Comparison of ENCODE assay signal across 1 cellular context in the genomic region with DNA sequence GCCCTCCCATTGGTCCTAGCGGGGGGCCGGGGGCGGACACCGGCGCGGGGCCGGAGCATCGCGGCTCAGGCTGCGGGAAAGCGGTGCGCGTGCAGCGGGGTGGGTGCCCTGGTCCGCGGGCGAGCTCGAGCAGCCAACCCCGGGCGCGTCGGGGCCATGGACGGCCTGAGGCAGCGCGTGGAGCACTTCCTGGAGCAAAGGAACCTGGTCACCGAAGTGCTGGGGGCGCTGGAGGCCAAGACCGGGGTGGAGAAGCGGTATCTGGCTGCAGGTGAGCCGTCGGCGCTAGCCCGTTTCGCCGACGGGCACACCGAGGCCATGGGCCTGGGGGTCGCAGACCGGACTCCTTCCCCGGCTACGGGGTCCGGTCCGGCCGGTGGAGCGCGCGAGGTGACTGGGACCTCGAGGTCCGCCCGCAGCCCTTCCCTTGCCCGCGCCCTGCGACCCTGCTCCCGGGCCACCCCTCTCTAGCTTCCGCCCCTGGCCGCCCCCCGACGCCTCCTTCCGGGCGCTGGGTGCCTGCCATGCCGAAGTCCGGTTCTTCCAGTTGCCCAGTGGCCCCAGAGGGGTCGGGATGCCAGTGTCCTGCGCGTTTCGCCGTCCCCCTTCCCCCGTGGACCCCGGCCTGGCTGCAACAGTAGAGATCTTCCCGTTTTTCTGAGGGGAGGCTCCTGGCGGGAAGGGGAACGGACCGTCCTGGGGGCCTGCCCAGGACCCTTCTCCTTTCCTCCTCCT.
TF ChIP-seq lines count a peak whose summit lies in the region.

REEP6 (plus strand) TSS at position 68 of the 735 bp plus-strand sequence; CDS start at position 157, 89 bp downstream.

TF ChIP-seq in K562, 482 proteins besides CTCF, POLR2A, EP300 and RAD21 (continued from another document and continues in another):
- peak; percentile 70 for TF ChIP-seq RBM25 (IDR thresholded peaks at IDR 0.05; ENCODE audit: low read depth, low read length, severe bottlenecking)
- no peak for TF ChIP-seq BRD9 (IDR thresholded peaks at IDR 0.05; ENCODE audit: low read depth, partially characterized antibody)
- no peak for TF ChIP-seq CBFA2T2 (conservative IDR thresholded peaks at IDR 0.05)
- no peak for TF ChIP-seq BMI1 (IDR thresholded peaks at IDR 0.05; ENCODE audit: low read length)
- no peak for TF ChIP-seq SMAD2 (IDR thresholded peaks at IDR 0.05; ENCODE audit: low read depth, low read length)
- TF ChIP-seq PREB (CRISPR knock-in tag; IDR thresholded peaks at IDR 0.05): no peak
- TF ChIP-seq TAF1 (IDR thresholded peaks at IDR 0.05; ENCODE audit: control insufficient read depth, extremely low read depth, insufficient read depth, low read length, severe bottlenecking): peak; percentile 86
- TF ChIP-seq ZNF695 (CRISPR knock-in tag; IDR thresholded peaks at IDR 0.05): no peak
- TF ChIP-seq ZNF318 (IDR thresholded peaks at IDR 0.05; ENCODE audit: borderline replicate concordance in 1 of 2, low read depth in 1 of 2): no peak
- no peak for TF ChIP-seq OTX1 (CRISPR knock-in tag; IDR thresholded peaks at IDR 0.05)
- 0 out of 2 replicates have a peak, but pooled peaks have one; percentile 70 for TF ChIP-seq CAMTA2 (CRISPR knock-in tag; conservative IDR thresholded peaks at IDR 0.05)
- TF ChIP-seq ARID2 (IDR thresholded peaks at IDR 0.05): no peak
- TF ChIP-seq, protein P1, sequence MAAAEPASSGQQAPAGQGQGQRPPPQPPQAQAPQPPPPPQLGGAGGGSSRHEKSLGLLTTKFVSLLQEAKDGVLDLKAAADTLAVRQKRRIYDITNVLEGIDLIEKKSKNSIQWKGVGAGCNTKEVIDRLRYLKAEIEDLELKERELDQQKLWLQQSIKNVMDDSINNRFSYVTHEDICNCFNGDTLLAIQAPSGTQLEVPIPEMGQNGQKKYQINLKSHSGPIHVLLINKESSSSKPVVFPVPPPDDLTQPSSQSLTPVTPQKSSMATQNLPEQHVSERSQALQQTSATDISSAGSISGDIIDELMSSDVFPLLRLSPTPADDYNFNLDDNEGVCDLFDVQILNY (CRISPR knock-in tag; IDR thresholded peaks at IDR 0.05): no peak
- TF ChIP-seq ELF2 (CRISPR knock-in tag; IDR thresholded peaks at IDR 0.05): peak; percentile 35; the same call in 1 of the 2 replicates
- TF ChIP-seq RFX7 (CRISPR knock-in tag; IDR thresholded peaks at IDR 0.05): no peak
- no peak for TF ChIP-seq RAD51 (IDR thresholded peaks at IDR 0.05; ENCODE audit: borderline replicate concordance, low read depth)
- no peak for TF ChIP-seq MCM7 (IDR thresholded peaks at IDR 0.05)
- 0 out of 2 replicates have a peak, but pooled peaks have one; percentile 22 for TF ChIP-seq HNRNPL (IDR thresholded peaks at IDR 0.05; ENCODE audit: low read depth, low read length)
- no peak for TF ChIP-seq C11orf30 (IDR thresholded peaks at IDR 0.05; ENCODE audit: low read depth)
- TF ChIP-seq, protein P2, sequence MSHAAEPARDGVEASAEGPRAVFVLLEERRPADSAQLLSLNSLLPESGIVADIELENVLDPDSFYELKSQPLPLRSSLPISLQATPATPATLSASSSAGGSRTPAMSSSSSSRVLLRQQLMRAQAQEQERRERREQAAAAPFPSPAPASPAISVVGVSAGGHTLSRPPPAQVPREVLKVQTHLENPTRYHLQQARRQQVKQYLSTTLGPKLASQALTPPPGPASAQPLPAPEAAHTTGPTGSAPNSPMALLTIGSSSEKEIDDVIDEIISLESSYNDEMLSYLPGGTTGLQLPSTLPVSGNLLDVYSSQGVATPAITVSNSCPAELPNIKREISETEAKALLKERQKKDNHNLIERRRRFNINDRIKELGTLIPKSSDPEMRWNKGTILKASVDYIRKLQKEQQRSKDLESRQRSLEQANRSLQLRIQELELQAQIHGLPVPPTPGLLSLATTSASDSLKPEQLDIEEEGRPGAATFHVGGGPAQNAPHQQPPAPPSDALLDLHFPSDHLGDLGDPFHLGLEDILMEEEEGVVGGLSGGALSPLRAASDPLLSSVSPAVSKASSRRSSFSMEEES (CRISPR knock-in tag; IDR thresholded peaks at IDR 0.05): no peak
- no peak for TF ChIP-seq ZNF408 (CRISPR knock-in tag; IDR thresholded peaks at IDR 0.05; ENCODE audit: low read depth)
- no peak for TF ChIP-seq ZNF583 (CRISPR knock-in tag; IDR thresholded peaks at IDR 0.05)
- peak in 1 of 2 experiments; percentile 17; a peak in 1 of 3 replicates for TF ChIP-seq CBX3 (IDR thresholded peaks at IDR 0.05; ENCODE audit: borderline replicate concordance in 1 of 2, low read length in 2 of 2)
- TF ChIP-seq SREBF1 (IDR thresholded peaks at IDR 0.05; ENCODE audit: borderline replicate concordance, low read depth, low read length): no peak
- peak; percentile 28 for TF ChIP-seq PHF20 (IDR thresholded peaks at IDR 0.05; ENCODE audit: partially characterized antibody)
- no peak for TF ChIP-seq BCL6 (CRISPR knock-in tag; IDR thresholded peaks at IDR 0.05)
- TF ChIP-seq ZNF184 (CRISPR knock-in tag; IDR thresholded peaks at IDR 0.05): no peak
- TF ChIP-seq ZNF707 (CRISPR knock-in tag; conservative IDR thresholded peaks at IDR 0.05): no peak
- 0 out of 4 replicates have a peak, but pooled peaks of 1 of the 2 experiments have one; percentile 34 for TF ChIP-seq SIN3A (IDR thresholded peaks at IDR 0.05; ENCODE audit: borderline replicate concordance in 2 of 2, control insufficient read depth in 1 of 2, low read depth in 2 of 2, low read length in 2 of 2)
- no peak for TF ChIP-seq NCOA1 (IDR thresholded peaks at IDR 0.05; ENCODE audit: low read depth)
- peak; percentile 69 for TF ChIP-seq NFIC (IDR thresholded peaks at IDR 0.05)
- peak in 1 of 2 experiments; percentile 33; a peak in 1 of 4 replicates for TF ChIP-seq HDAC1 (IDR thresholded peaks at IDR 0.05)
- no peak for TF ChIP-seq NR4A1 (CRISPR knock-in tag; IDR thresholded peaks at IDR 0.05)
- no peak for TF ChIP-seq NR4A1 (tag; IDR thresholded peaks at IDR 0.05)
- TF ChIP-seq FOXJ3 (CRISPR knock-in tag; IDR thresholded peaks at IDR 0.05): no peak
- peak; percentile 38 for TF ChIP-seq HNRNPK (IDR thresholded peaks at IDR 0.05; ENCODE audit: low read depth, low read length, poor library complexity, severe bottlenecking)
- no peak for TF ChIP-seq SNRNP70 (optimal IDR thresholded peaks at IDR 0.05; ENCODE audit: low read depth, low read length)
- peak; percentile 38 for TF ChIP-seq SAP30 (IDR thresholded peaks at IDR 0.05; ENCODE audit: borderline replicate concordance, insufficient read depth, low read depth, low read length, poor library complexity, severe bottlenecking)
- TF ChIP-seq RBM14 (IDR thresholded peaks at IDR 0.05; ENCODE audit: borderline replicate concordance, insufficient read depth, low read depth, low read length): no peak
- no peak for TF ChIP-seq NFXL1 (CRISPR knock-in tag; IDR thresholded peaks at IDR 0.05)
- no peak for TF ChIP-seq GTF2B (IDR thresholded peaks at IDR 0.05; ENCODE audit: extremely low read depth, insufficient read length)
- no peak for TF ChIP-seq KLF16 (IDR thresholded peaks at IDR 0.05)
- no peak for TF ChIP-seq ZNF668 (CRISPR knock-in tag; IDR thresholded peaks at IDR 0.05)
- no peak for TF ChIP-seq ZBTB17 (CRISPR knock-in tag; IDR thresholded peaks at IDR 0.05)
- TF ChIP-seq, protein P3, sequence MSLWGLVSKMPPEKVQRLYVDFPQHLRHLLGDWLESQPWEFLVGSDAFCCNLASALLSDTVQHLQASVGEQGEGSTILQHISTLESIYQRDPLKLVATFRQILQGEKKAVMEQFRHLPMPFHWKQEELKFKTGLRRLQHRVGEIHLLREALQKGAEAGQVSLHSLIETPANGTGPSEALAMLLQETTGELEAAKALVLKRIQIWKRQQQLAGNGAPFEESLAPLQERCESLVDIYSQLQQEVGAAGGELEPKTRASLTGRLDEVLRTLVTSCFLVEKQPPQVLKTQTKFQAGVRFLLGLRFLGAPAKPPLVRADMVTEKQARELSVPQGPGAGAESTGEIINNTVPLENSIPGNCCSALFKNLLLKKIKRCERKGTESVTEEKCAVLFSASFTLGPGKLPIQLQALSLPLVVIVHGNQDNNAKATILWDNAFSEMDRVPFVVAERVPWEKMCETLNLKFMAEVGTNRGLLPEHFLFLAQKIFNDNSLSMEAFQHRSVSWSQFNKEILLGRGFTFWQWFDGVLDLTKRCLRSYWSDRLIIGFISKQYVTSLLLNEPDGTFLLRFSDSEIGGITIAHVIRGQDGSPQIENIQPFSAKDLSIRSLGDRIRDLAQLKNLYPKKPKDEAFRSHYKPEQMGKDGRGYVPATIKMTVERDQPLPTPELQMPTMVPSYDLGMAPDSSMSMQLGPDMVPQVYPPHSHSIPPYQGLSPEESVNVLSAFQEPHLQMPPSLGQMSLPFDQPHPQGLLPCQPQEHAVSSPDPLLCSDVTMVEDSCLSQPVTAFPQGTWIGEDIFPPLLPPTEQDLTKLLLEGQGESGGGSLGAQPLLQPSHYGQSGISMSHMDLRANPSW (CRISPR knock-in tag; IDR thresholded peaks at IDR 0.05): no peak
- no peak for TF ChIP-seq MYNN (IDR thresholded peaks at IDR 0.05)
- TF ChIP-seq MYNN (CRISPR knock-in tag; IDR thresholded peaks at IDR 0.05): 0 out of 2 replicates have a peak, but pooled peaks have one; percentile 14
- no peak for TF ChIP-seq SMAD3 (CRISPR knock-in tag; conservative IDR thresholded peaks at IDR 0.05)
- no peak for TF ChIP-seq NFRKB (IDR thresholded peaks at IDR 0.05; ENCODE audit: low read depth)
- TF ChIP-seq TOE1 (IDR thresholded peaks at IDR 0.05; ENCODE audit: borderline replicate concordance): peak; percentile 22; the same call in 1 of the 2 replicates
- peak; percentile 73; the same call in 1 of the 2 replicates for TF ChIP-seq TOE1 (CRISPR knock-in tag; IDR thresholded peaks at IDR 0.05; ENCODE audit: borderline replicate concordance, low read depth)
- TF ChIP-seq ZNF699 (CRISPR knock-in tag; IDR thresholded peaks at IDR 0.05; ENCODE audit: insufficient replicate concordance): no peak
